ENCODE assay signal across 11 cellular contexts in genomic region chr9:130833324-130833990, GRCh38. TPM values are rescaled to one million over a fixed set of nuclear protein-coding genes. Genes with fewer than 3 reads are reported as not detected.
A peak's percentile ranks its signal among the peaks of the same experiment; 100 is the strongest.
DNase-seq lines count a peak whose midpoint lies in the region; ATAC-seq, FAIRE-seq and TF ChIP-seq lines count a peak whose summit lies in the region.
"Had no signal": no experiment of that assay in that cellular context is flagged by ENCODE, and none has a peak within 500 bp of the region (broad histone marks: within the 10 kb centered on the region; RNA-seq: fewer than 3 reads in every experiment).

No MANE protein-coding gene starts in this region.

- H3K36me3 Mint-ChIP-seq in brain = peaks cover 8% of the 10 kb centered on the region

- no peak for FAIRE-seq in HepG2 (lab: Jason Lieb, UNC)

- H3K4me2 ChIP-seq in HepG2 (ENCODE audit: low read depth, low read length) = 0 out of 2 replicates have a peak overlapping the region, but pooled peaks have one; percentile 94

- H3K4me1 ChIP-seq in HepG2 (ENCODE audit: insufficient read depth, low read length) (peaks cover 26% of the 10 kb centered on the region), right lobe of liver (peaks cover 0 to 32% (median 14%) of the 10 kb centered on the region in 4 donors), mucosa of rectum (ENCODE audit: control insufficient read depth in 2 of 2, insufficient read depth in 2 of 2, low read length in 2 of 2) (peaks cover 15 to 29% of the 10 kb centered on the region in 2 donors)
- H3K4me1 ChIP-seq in effector memory CD4-positive, alpha-beta T cell (ENCODE audit: control insufficient read depth, insufficient read depth, low read length, poor library complexity, severe bottlenecking) = no peaks in the 10 kb centered on the region

- no peak for TF ChIP-seq POLR2A in HepG2 (IDR thresholded peaks at IDR 0.05; ENCODE audit: insufficient read depth in 1 of 2, low read depth in 2 of 2, low read length in 2 of 2)
- TF ChIP-seq POLR2A in right lobe of liver (IDR thresholded peaks at IDR 0.05) = no peak

- peaks cover 29% of the 10 kb centered on the region for H3K79me2 ChIP-seq in HepG2 (ENCODE audit: insufficient read depth, low read length)

- no peak for TF ChIP-seq RAD21 in HepG2 (CRISPR knock-in tag; IDR thresholded peaks at IDR 0.05)

- H3K27ac ChIP-seq in HepG2 (ENCODE audit: extremely low read length, insufficient read depth, low read length) = no peak overlapping the region
- peak overlapping the region in 1 of 3 donors; percentile 75 for H3K27ac ChIP-seq in right lobe of liver
- peak overlapping the region; percentile 88 to 92 for H3K27ac ChIP-seq in mucosa of rectum (ENCODE audit: low read depth in 2 of 2, low read length in 2 of 2)
- no peak overlapping the region for H3K27ac ChIP-seq in effector memory CD4-positive, alpha-beta T cell (ENCODE audit: insufficient read depth, low read length, poor library complexity, severe bottlenecking)

- 94% methylated on average over 6 of the region's 6 CpGs for WGBS in HepG2 (ENCODE audit: low lambda C conversion rate)
- WGBS in right lobe of liver (ENCODE audit: insufficient coverage, low coverage, low lambda C conversion rate, missing lambda C conversion rate) = 67% methylated on average over 4 of the region's 6 CpGs

- DNase-seq in HepG2 (ENCODE audit: low spot score) (no peak), right lobe of liver (no peak), NCI-H2227 treated with DMSO at 0.1 percent for 48 hours (lab: John Stamatoyannopoulos, UW) (no peak)
- no peak for DNase-seq in effector memory CD4-positive, alpha-beta T cell
- DNase-seq: activated CD4-positive, alpha-beta memory T cell treated with anti-CD3 and anti-CD28 coated beads for 36 hours; DMS79 treated with DMSO at 0.1 percent for 48 hours; trophoblast cell had no signal

- H3K27me3 ChIP-seq in HepG2 (ENCODE audit: control insufficient read depth in 1 of 2, insufficient read depth in 2 of 2, low read length in 2 of 2) (no peaks in the 10 kb centered on the region), right lobe of liver (no peaks in the 10 kb centered on the region), mucosa of rectum (ENCODE audit: control insufficient read depth in 2 of 2, insufficient read depth in 2 of 2, low read length in 2 of 2) (no peaks in the 10 kb centered on the region)
- H3K27me3 ChIP-seq in effector memory CD4-positive, alpha-beta T cell (replicated peaks; ENCODE audit: control insufficient read depth, insufficient read depth, low read length, poor library complexity, severe bottlenecking) = no peaks in the 10 kb centered on the region

- peaks cover 3 to 7% (median 5%) of the 10 kb centered on the region in 5 experiments for H3K9me3 Mint-ChIP-seq in brain

- H3K9me3 ChIP-seq in HepG2 (ENCODE audit: low read length) = peaks cover 6% of the 10 kb centered on the region
- no peaks in the 10 kb centered on the region for H3K9me3 ChIP-seq in right lobe of liver
- H3K9me3 ChIP-seq in mucosa of rectum (ENCODE audit: control insufficient read depth in 2 of 2, low read length in 2 of 2) = no peaks in the 10 kb centered on the region
- H3K9me3 ChIP-seq in effector memory CD4-positive, alpha-beta T cell (ENCODE audit: control insufficient read depth, low read length) = no peaks in the 10 kb centered on the region

- CTCF ChIA-PET in HepG2 (lab: Yijun Ruan, JAX; ENCODE audit: low intra/inter-chr PET ratio, low total read pairs) = no interaction called here

- H3K4me3 ChIP-seq in HepG2 (replicated peaks in 1 of 3; ENCODE audit: insufficient read depth in 1 of 3, low read depth in 2 of 3, low read length in 3 of 3) (no peak overlapping the region), right lobe of liver (no peak overlapping the region), mucosa of rectum (ENCODE audit: low read length in 2 of 2) (peak overlapping the region in 1 of 2 donors; percentile 77)
- H3K4me3 ChIP-seq in effector memory CD4-positive, alpha-beta T cell (ENCODE audit: insufficient read depth, low read depth, low read length, poor library complexity, severe bottlenecking) = no peak overlapping the region

- H3K4me3 Mint-ChIP-seq in brain = peak overlapping the region; percentile 86 to 93 (median 89)

- H3K27me3 Mint-ChIP-seq in brain = peaks cover 3% of the 10 kb centered on the region
- H3K27me3 Mint-ChIP-seq: activated CD4-positive, alpha-beta memory T cell treated with anti-CD3 and anti-CD28 coated beads for 36 hours had no signal

- no peaks in the 10 kb centered on the region for H4K20me1 ChIP-seq in HepG2 (ENCODE audit: insufficient read depth, low read length)

- no peaks in the 10 kb centered on the region for H3K36me3 ChIP-seq in HepG2 (replicated peaks in 1 of 2; ENCODE audit: control insufficient read depth in 1 of 2, insufficient read depth in 2 of 2, low read length in 2 of 2)
- H3K36me3 ChIP-seq in right lobe of liver = no peaks in the 10 kb centered on the region
- H3K36me3 ChIP-seq in mucosa of rectum (ENCODE audit: control insufficient read depth in 2 of 2, insufficient read depth in 2 of 2, low read length in 2 of 2) = no peaks in the 10 kb centered on the region
- no peaks in the 10 kb centered on the region for H3K36me3 ChIP-seq in effector memory CD4-positive, alpha-beta T cell (ENCODE audit: control insufficient read depth, insufficient read depth, low read length)

- no peak for ATAC-seq in HepG2
- ATAC-seq in right lobe of liver = no peak
- ATAC-seq in HG02852 (IDR thresholded peaks at IDR 0.05; ENCODE audit: unreplicated experiment) = no peak
- ATAC-seq in HG02642 (IDR thresholded peaks at IDR 0.05; ENCODE audit: poor library complexity, unreplicated experiment) = no peak

- no peak overlapping the region for H2AFZ ChIP-seq in HepG2 (ENCODE audit: low read length)

- no peak for TF ChIP-seq CTCF in HepG2 (CRISPR knock-in tag; IDR thresholded peaks at IDR 0.05)
- no peak for TF ChIP-seq CTCF in right lobe of liver (IDR thresholded peaks at IDR 0.05)
- TF ChIP-seq CTCF in brain (conservative IDR thresholded peaks at IDR 0.05) = no peak

- POLR2A ChIA-PET in HepG2 (lab: Yijun Ruan, JAX) = no interaction called here

- H3K4me1 Mint-ChIP-seq in brain = peaks cover 73% of the 10 kb centered on the region

- in situ Hi-C loops in HepG2 (cut with HindIII; ENCODE audit: extremely low pct_ligation_motif_present, low pct_unique_long_range_greater_than_20kb) = no loop called here

- no peak for TF ChIP-seq EP300 in HepG2 (IDR thresholded peaks at IDR 0.05; ENCODE audit: low read depth in 2 of 2, low read length in 2 of 2)
- TF ChIP-seq EP300 in HepG2 (CRISPR knock-in tag; IDR thresholded peaks at IDR 0.05; ENCODE audit: borderline replicate concordance) = no peak

- H3K9ac ChIP-seq in HepG2 (ENCODE audit: insufficient read depth, low read depth, low read length) (no peak overlapping the region), mucosa of rectum (ENCODE audit: low read depth in 1 of 2, low read length in 2 of 2) (no peak overlapping the region)

- H3K27ac Mint-ChIP-seq in brain = peak overlapping the region; percentile 93 to 99 (median 98)
- H3K27ac Mint-ChIP-seq: activated CD4-positive, alpha-beta memory T cell treated with anti-CD3 and anti-CD28 coated beads for 36 hours had no signal

- intact Hi-C loops in HepG2 (cut with micrococcal nuclease; ENCODE audit: unreplicated experiment) (loop anchor here (10.0 kb wide), 1 partner anchor 119 kb away; no protein-coding TSS in a partner anchor), right lobe of liver (cut with DNase I) (no loop called here)

- BruUV-seq in HepG2 (replicated peaks; lab: Mats Ljungman, UMichigan) = no TSS peak

TF ChIP-seq in HepG2, 621 proteins besides CTCF, POLR2A, EP300 and RAD21 (continues in another document):
- TF ChIP-seq REL (CRISPR knock-in tag; conservative IDR thresholded peaks at IDR 0.05) (no peak), YEATS2 (CRISPR knock-in tag; IDR thresholded peaks at IDR 0.05; ENCODE audit: borderline replicate concordance) (no peak), BCL6 (CRISPR knock-in tag; IDR thresholded peaks at IDR 0.05) (0 out of 2 replicates have a peak, but pooled peaks have one; percentile 19)

RNA-seq across cellular contexts. Expression of gene ABL1, which starts 1.6 kb away (rescaled TPM):
- total RNA-seq in HepG2 (2016; rRNA removed; fragmentation: Illumina TruSeq; extraction: Trizol) (19.3 and 20.4 TPM in 2 replicates), right lobe of liver (10 to 100 TPM; 17.0 to 25.8 (median 18.8) TPM)
- total RNA-seq in HepG2 (2016; cell fraction: cytosol; rRNA removed; fragmentation: Illumina TruSeq; extraction: Trizol; ENCODE audit: low read depth) = 2.2 and 2.4 TPM in 2 replicates
- 15.8 and 21.7 TPM in 2 replicates for total RNA-seq in HepG2 (2016; cell fraction: insoluble cytoplasmic fraction; rRNA removed; fragmentation: Illumina TruSeq; extraction: Trizol)
- total RNA-seq in HepG2 (2016; cell fraction: membrane; rRNA removed; fragmentation: Illumina TruSeq; extraction: Trizol) = 9.2 and 9.8 TPM in 2 replicates
- 21.9 and 22.1 TPM in 2 replicates for total RNA-seq in HepG2 (2016; cell fraction: nucleus; rRNA removed; fragmentation: Illumina TruSeq; extraction: Trizol)
- polyA plus RNA-seq in HepG2 (2011; rRNA removed) (10.8 and 14.1 TPM in 2 replicates), brain (ENCODE audit: insufficient read depth, low read depth, low replicate concordance) (89.7 TPM)
- 11.9 and 13.3 TPM in 2 replicates for polyA plus RNA-seq in HepG2 (2011; cell fraction: cytosol; rRNA removed)
- polyA plus RNA-seq in HepG2 (2011; cell fraction: nucleus; rRNA removed) = 13.6 and 15.9 TPM in 2 replicates
- polyA plus RNA-seq in HepG2 (2012) = 17.7 and 20.4 TPM in 2 replicates
- 1.8 and 1.9 TPM in 2 replicates for polyA plus RNA-seq in HepG2 (2016; cell fraction: cytosol; fragmentation: Illumina TruSeq; extraction: Trizol; ENCODE audit: low read depth)
- 15.4 and 23.6 TPM in 2 replicates for polyA plus RNA-seq in HepG2 (2016; cell fraction: insoluble cytoplasmic fraction; fragmentation: Illumina TruSeq; extraction: Trizol; ENCODE audit: low read depth)
- 4.9 and 5.1 TPM in 2 replicates for polyA plus RNA-seq in HepG2 (2016; cell fraction: membrane; fragmentation: Illumina TruSeq; extraction: Trizol; ENCODE audit: low read depth)
- polyA plus RNA-seq in HepG2 (2016; cell fraction: nucleus; fragmentation: Illumina TruSeq; extraction: Trizol; ENCODE audit: insufficient read depth, low read depth) = 30.9 and 34.3 TPM in 2 replicates
- 34.8 and 80.5 TPM in 2 replicates for polyA minus RNA-seq in HepG2 (2011; rRNA and poly(A)+ RNA removed; ENCODE audit: low replicate concordance)
- polyA minus RNA-seq in HepG2 (2011; cell fraction: cytosol; rRNA and poly(A)+ RNA removed) = 19.1 and 20.7 TPM in 2 replicates
- polyA minus RNA-seq in HepG2 (2011; cell fraction: nucleus; rRNA and poly(A)+ RNA removed) = 24.1 and 29.0 TPM in 2 replicates

Comparison
In these comparisons a context has a peak if more than half of its experiments do, and no peak if none do; other contexts are left out.
1. H3K27ac ChIP-seq: peak in mucosa of rectum (2 of 2); none in HepG2 (single experiment) and effector memory CD4-positive, alpha-beta T cell (single experiment).